In genomic region chr11:126754850-126755426, GRCh38 we compare ENCODE assay signal across 28 cellular contexts.
"Had no signal": no experiment of that assay in that cellular context is flagged by ENCODE, and none has a peak within 500 bp of the region (broad histone marks: within the 10 kb centered on the region; RNA-seq: fewer than 3 reads in every experiment).

No MANE protein-coding gene starts in this region.

- H3K9me3 ChIP-seq: breast epithelium, mucosa of descending colon, neutrophil, ovary, prostate gland had no signal

- H3K27me3 ChIP-seq: breast epithelium, neutrophil, ovary had no signal

- H3K36me3 ChIP-seq: breast epithelium, gastroesophageal sphincter, left ventricle myocardium inferior, neutrophil, ovary, prostate gland, thoracic aorta had no signal

- DNase-seq: activated CD4-positive, alpha-beta memory T cell treated with anti-CD3 and anti-CD28 coated beads, Interleukin-2, amount 10 ng/mL, durations not matched to agents 7 days and 5 days; activated CD4-positive, alpha-beta T cell treated with anti-CD3 and anti-CD28 coated beads, Interleukin-2, amount 10 ng/mL, durations not matched to agents 7 days and 5 days; activated CD4-positive, CD25-positive, alpha-beta regulatory T cell treated with anti-CD3 and anti-CD28 coated beads, Interleukin-2, amount 50 U/mL, for 72 hours; activated CD8-positive, alpha-beta memory T cell treated with anti-CD3 and anti-CD28 coated beads, Interleukin-2, amount 50 U/mL, for 48 hours; activated gamma-delta T cell; activated naive CD4-positive, alpha-beta T cell treated with anti-CD3 and anti-CD28 coated beads, Interleukin-2, amount 10 ng/mL, durations not matched to agents 7 days and 5 days; activated naive CD8-positive, alpha-beta T cell treated with anti-CD3 and anti-CD28 coated beads, Interleukin-2, amount 10 ng/mL, durations not matched to agents 7 days and 5 days; activated T-cell treated with anti-CD3 and anti-CD28 coated beads, Interleukin-2, amount 50 U/mL, for 24 hours; central memory CD4-positive, alpha-beta T cell; hypothalamus; immature natural killer cell; kidney glomerular epithelial cell; left ventricle myocardium inferior; mesendoderm; mucosa of descending colon; ovary; stimulated activated CD4-positive, alpha-beta T cell treated with anti-CD3 and anti-CD28 coated beads, Interleukin-4, amount 100 ng/mL, for 24 hours; trophoblast cell had no signal

- H3K4me1 ChIP-seq: breast epithelium, gastroesophageal sphincter, left ventricle myocardium inferior, prostate gland had no signal

- H3K4me3 ChIP-seq: breast epithelium, gastroesophageal sphincter, left ventricle myocardium inferior, lung, mucosa of descending colon, ovary, prostate gland, skin epidermis, thoracic aorta had no signal

- H3K27ac ChIP-seq: breast epithelium, gastroesophageal sphincter, left ventricle myocardium inferior, neutrophil, ovary, prostate gland, skin epidermis, thoracic aorta had no signal

- ATAC-seq: gastroesophageal sphincter; mucosa of descending colon; natural killer cell treated with Interleukin-12 subunit alpha and Interleukin-12 subunit beta and Interleukin-15 and Interleukin-18, amount 100 ng/mL, for 72 hours; sciatic nerve; stimulated activated effector memory CD8-positive, alpha-beta T cell treated with anti-CD3 and anti-CD28 coated beads, Interleukin-12 subunit alpha, Interleukin-12 subunit beta, amount 100 ng/mL, for 72 hours had no signal
